ENCODE assay signal across 1 cellular context in genomic region chr16:88652763-88653065, GRCh38.
TF ChIP-seq lines count a peak whose summit lies in the region.

No MANE protein-coding gene starts in this region.

TF ChIP-seq in HepG2, 621 proteins besides CTCF, POLR2A, EP300 and RAD21:
- no peak for TF ChIP-seq TFE3 (CRISPR knock-in tag; IDR thresholded peaks at IDR 0.05)
- TF ChIP-seq WIZ (CRISPR knock-in tag; IDR thresholded peaks at IDR 0.05) = no peak
- no peak for TF ChIP-seq ZNF326 (CRISPR knock-in tag; IDR thresholded peaks at IDR 0.05; ENCODE audit: borderline replicate concordance)
- no peak for TF ChIP-seq PCBP1 (IDR thresholded peaks at IDR 0.05; ENCODE audit: borderline replicate concordance, low read depth, low read length)
- no peak for TF ChIP-seq KDM5B (CRISPR knock-in tag; IDR thresholded peaks at IDR 0.05; ENCODE audit: borderline replicate concordance)
- TF ChIP-seq, protein P1, sequence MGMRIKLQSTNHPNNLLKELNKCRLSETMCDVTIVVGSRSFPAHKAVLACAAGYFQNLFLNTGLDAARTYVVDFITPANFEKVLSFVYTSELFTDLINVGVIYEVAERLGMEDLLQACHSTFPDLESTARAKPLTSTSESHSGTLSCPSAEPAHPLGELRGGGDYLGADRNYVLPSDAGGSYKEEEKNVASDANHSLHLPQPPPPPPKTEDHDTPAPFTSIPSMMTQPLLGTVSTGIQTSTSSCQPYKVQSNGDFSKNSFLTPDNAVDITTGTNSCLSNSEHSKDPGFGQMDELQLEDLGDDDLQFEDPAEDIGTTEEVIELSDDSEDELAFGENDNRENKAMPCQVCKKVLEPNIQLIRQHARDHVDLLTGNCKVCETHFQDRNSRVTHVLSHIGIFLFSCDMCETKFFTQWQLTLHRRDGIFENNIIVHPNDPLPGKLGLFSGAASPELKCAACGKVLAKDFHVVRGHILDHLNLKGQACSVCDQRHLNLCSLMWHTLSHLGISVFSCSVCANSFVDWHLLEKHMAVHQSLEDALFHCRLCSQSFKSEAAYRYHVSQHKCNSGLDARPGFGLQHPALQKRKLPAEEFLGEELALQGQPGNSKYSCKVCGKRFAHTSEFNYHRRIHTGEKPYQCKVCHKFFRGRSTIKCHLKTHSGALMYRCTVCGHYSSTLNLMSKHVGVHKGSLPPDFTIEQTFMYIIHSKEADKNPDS (CRISPR knock-in tag; IDR thresholded peaks at IDR 0.05) = no peak
- TF ChIP-seq ATF4 (CRISPR knock-in tag; IDR thresholded peaks at IDR 0.05) = no peak
- no peak for TF ChIP-seq IKZF1 (IDR thresholded peaks at IDR 0.05)
- TF ChIP-seq PATZ1 (CRISPR knock-in tag; IDR thresholded peaks at IDR 0.05) = no peak
- TF ChIP-seq NFRKB (IDR thresholded peaks at IDR 0.05) = no peak
- no peak for TF ChIP-seq ZNF441 (CRISPR knock-in tag; IDR thresholded peaks at IDR 0.05; ENCODE audit: borderline replicate concordance)
- no peak for TF ChIP-seq STAT5B (CRISPR knock-in tag; IDR thresholded peaks at IDR 0.05)
- no peak for TF ChIP-seq NR1H2 (CRISPR knock-in tag; IDR thresholded peaks at IDR 0.05; ENCODE audit: borderline replicate concordance, low read depth)
- no peak for TF ChIP-seq SALL1 (CRISPR knock-in tag; IDR thresholded peaks at IDR 0.05)
- no peak for TF ChIP-seq GATAD2A (CRISPR knock-in tag; IDR thresholded peaks at IDR 0.05)
- no peak for TF ChIP-seq ZNF207 (IDR thresholded peaks at IDR 0.05; ENCODE audit: borderline replicate concordance)
- no peak for TF ChIP-seq KDM3A (CRISPR knock-in tag; IDR thresholded peaks at IDR 0.05; ENCODE audit: low read depth)
- TF ChIP-seq ZNF101 (CRISPR knock-in tag; IDR thresholded peaks at IDR 0.05; ENCODE audit: borderline replicate concordance, low read depth) = no peak
- TF ChIP-seq GTF3A (CRISPR knock-in tag; conservative IDR thresholded peaks at IDR 0.05) = no peak
- no peak for TF ChIP-seq ZNF460 (CRISPR knock-in tag; IDR thresholded peaks at IDR 0.05; ENCODE audit: borderline replicate concordance)
